In the genomic region with DNA sequence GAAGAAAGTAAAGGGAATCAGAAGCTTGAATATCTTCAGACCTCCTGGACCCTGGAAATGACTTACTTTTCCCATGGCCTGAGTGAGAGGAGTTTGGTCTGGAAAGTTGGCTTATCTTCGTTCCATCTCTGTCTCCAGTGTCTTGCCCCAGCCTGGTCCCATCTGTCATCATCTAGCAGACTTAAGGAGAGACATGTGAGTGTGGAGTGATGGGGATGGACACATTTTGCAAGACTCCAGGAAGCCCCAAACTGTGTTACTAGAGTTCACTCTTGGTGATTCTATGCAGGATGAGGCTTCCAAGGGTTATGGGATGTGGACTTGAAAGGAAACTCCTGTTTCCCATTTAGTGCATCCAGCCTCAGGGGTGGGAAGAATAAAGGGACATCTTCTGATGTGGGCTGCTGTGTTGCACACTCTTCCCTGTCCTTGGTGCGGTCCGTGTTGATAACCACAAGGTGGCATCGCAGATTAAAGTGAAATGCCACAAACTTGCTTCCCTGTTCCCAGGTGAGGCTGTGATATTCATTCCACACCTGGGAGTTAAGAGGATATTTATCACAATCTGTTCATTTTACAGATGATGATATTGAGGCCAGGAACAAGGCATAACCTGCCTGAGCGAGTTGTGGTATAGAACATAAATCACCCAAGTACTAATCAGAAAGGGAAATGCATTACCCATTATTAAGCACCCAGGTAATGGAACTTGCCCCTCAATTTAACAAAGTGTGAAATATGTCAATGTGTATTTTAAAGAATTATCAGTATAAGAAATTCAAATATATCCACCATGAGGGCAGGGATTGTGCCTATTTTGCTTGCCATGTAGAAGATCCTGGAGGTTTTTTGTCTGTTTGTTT, we compare ENCODE assay signal across 8 cellular contexts.
A peak's percentile ranks its signal among the peaks of the same experiment; 100 is the strongest.
DNase-seq lines count a peak whose midpoint lies in the region; ATAC-seq and TF ChIP-seq lines count a peak whose summit lies in the region.

No MANE protein-coding gene starts in this region.

- peak; percentile 46 for DNase-seq in DMS153 treated with DMSO at 0.1 percent for 48 hours (lab: John Stamatoyannopoulos, UW; ENCODE audit: unreplicated experiment)
- peak; percentile 72 for DNase-seq in WERI-Rb-1
- DNase-seq in iPS-NIHi7 (ENCODE audit: extremely low spot score), result peak; percentile 75
- no peak for DNase-seq in ecto neural progenitor cell (ENCODE audit: low spot score)
- no peak for DNase-seq in suprapubic skin (ENCODE audit: low spot score in 2 of 2)

- TF ChIP-seq POLR2A in suprapubic skin (IDR thresholded peaks at IDR 0.05), result no peak

- H3K9me3 ChIP-seq in WERI-Rb-1 (ENCODE audit: severe bottlenecking) (no peaks in the 10 kb centered on the region), suprapubic skin (no peaks in the 10 kb centered on the region)

- peak; percentile 53 for TF ChIP-seq CTCF in KMS-11 (conservative IDR thresholded peaks at IDR 0.05; ENCODE audit: low read depth, low read length)
- TF ChIP-seq CTCF in WERI-Rb-1 (IDR thresholded peaks at IDR 0.05; ENCODE audit: low read depth, low read length), result peak; percentile 83
- TF ChIP-seq CTCF in suprapubic skin (IDR thresholded peaks at IDR 0.05), result peak in 1 of 2 donors; percentile 29

- H3K4me3 ChIP-seq in KMS-11 (IDR thresholded peaks at IDR 0.05; ENCODE audit: insufficient read depth, low read depth, low read length), result no peak overlapping the region
- no peak overlapping the region for H3K4me3 ChIP-seq in WERI-Rb-1 (ENCODE audit: low read depth, low read length)
- no peak overlapping the region for H3K4me3 ChIP-seq in suprapubic skin

- H3K27me3 ChIP-seq in KMS-11 (ENCODE audit: insufficient read depth, low read depth), result no peaks in the 10 kb centered on the region
- no peaks in the 10 kb centered on the region for H3K27me3 ChIP-seq in WERI-Rb-1 (ENCODE audit: insufficient read depth, low read depth, severe bottlenecking)
- peaks cover 4% of the 10 kb centered on the region for H3K27me3 ChIP-seq in suprapubic skin

- ATAC-seq in HG02870 (IDR thresholded peaks at IDR 0.05; ENCODE audit: unreplicated experiment) (no peak), HG03378 (IDR thresholded peaks at IDR 0.05; ENCODE audit: unreplicated experiment) (no peak)

- no peak for TF ChIP-seq EP300 in suprapubic skin (IDR thresholded peaks at IDR 0.05)

- H3K9ac ChIP-seq in KMS-11, result no peak overlapping the region

- H3K4me1 ChIP-seq in KMS-11 (ENCODE audit: low read depth, poor library complexity, severe bottlenecking), result no peaks in the 10 kb centered on the region
- no peaks in the 10 kb centered on the region for H3K4me1 ChIP-seq in suprapubic skin

- H2AFZ ChIP-seq in KMS-11 (ENCODE audit: low read depth), result no peak overlapping the region

- H3K27ac ChIP-seq in KMS-11 (no peak overlapping the region), WERI-Rb-1 (no peak overlapping the region), suprapubic skin (no peak overlapping the region)

- no peaks in the 10 kb centered on the region for H4K20me1 ChIP-seq in KMS-11 (ENCODE audit: insufficient read depth)

- H3K36me3 ChIP-seq in KMS-11 (ENCODE audit: insufficient read depth) (no peaks in the 10 kb centered on the region), WERI-Rb-1 (no peaks in the 10 kb centered on the region), suprapubic skin (no peaks in the 10 kb centered on the region)

- WGBS in suprapubic skin, result 40% methylated on average over 5 of the region's 5 CpGs

- no peak overlapping the region for H3K4me2 ChIP-seq in KMS-11

- no peaks in the 10 kb centered on the region for H3K79me2 ChIP-seq in KMS-11 (ENCODE audit: insufficient read depth, low read depth)

Comparison
In these comparisons a context has a peak if more than half of its experiments do, and no peak if none do; other contexts are left out.
1. DNase-seq: peak in DMS153 treated with DMSO at 0.1 percent for 48 hours (single experiment), WERI-Rb-1 (single experiment) and iPS-NIHi7 (single experiment); none in ecto neural progenitor cell (single experiment) and suprapubic skin (0 of 2).